ENCODE assay signal across 8 cellular contexts in the genomic region with DNA sequence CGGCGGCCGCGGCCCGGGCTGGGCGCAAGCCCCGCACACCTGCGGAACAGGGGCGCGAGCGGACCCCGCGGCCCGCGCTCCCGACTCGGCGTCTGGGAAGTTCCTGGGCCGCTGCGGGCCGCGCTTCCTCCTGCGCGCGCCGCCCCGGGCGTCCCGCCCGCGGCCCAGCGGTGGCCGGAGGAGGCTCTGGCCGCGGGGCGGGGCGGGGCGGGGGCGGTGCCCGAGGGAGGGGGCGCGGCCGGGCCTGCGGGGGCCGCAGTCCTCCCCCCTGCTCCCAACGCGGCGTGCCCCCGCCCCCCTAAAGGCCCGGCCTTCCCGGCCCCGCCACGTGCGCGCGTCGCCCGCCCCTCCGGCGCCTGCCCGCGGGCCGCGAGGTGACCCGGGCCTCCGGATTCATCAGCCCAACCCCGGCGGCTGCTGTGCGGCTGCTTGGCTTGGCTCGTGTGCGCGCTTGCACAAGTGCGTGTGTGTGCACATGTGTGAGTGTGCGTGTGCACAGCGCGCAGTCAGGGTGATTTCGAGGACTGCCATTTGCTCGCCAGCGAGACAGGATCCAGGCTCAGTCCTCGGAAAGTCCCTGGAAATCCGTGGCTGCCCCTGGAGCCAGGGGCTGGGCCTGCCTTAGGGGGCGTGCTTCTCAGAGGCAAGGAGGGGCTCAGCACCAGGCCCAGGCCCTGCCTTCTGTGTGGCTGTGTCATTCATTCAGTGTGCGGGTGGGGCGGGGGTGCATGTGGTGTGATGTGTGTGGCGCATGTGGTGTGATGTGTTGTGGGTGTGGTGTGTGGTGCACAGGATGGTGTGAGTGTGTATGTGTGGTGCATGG. TPM values are rescaled to one million over a fixed set of nuclear protein-coding genes. Genes with fewer than 3 reads are reported as not detected.
DNase-seq lines count a peak whose midpoint lies in the region; ATAC-seq and TF ChIP-seq lines count a peak whose summit lies in the region.

A gene (minus strand): TSS at position 188 of the 823 bp plus-strand sequence. CDS start 370 bp downstream, outside the sequence.

- DNase-seq in Daoy (ENCODE audit: low read depth), result peak; percentile 90
- peak; percentile 67 for DNase-seq in NCI-H226
- peak in 1 of 2 donors; percentile 36 for DNase-seq in activated naive CD4-positive, alpha-beta T cell treated with anti-CD3 and anti-CD28 coated beads, Interleukin-2, amount 50 U/mL, for 72 hours (ENCODE audit: low spot score in 2 of 2)
- peak in 30 of 42 donors; percentile 16 to 58 (median 40) for DNase-seq in head of caudate nucleus
- no peak for DNase-seq in omental fat pad (ENCODE audit: low spot score)
- no peak for DNase-seq in central memory CD4-positive, alpha-beta T cell

- no peak for TF ChIP-seq CTCF in omental fat pad (IDR thresholded peaks at IDR 0.05)

- intact Hi-C loops in head of caudate nucleus (cut with DNase I), result loop anchor here (10.0 kb wide), 1 partner anchor 51 kb away; no protein-coding TSS in a partner anchor

- peak; percentile 37 for ATAC-seq in GM19468 (IDR thresholded peaks at IDR 0.05; ENCODE audit: extremely low read depth, unreplicated experiment)
- ATAC-seq in activated naive CD4-positive, alpha-beta T cell treated with anti-CD3 and anti-CD28 coated beads, Interleukin-2, amount 50 U/mL, for 72 hours, result peak; percentile 61 to 72
- peak; percentile 81 for ATAC-seq in omental fat pad (ENCODE audit: low FRiP score)
- ATAC-seq in GM21360 (IDR thresholded peaks at IDR 0.05; ENCODE audit: unreplicated experiment), result no peak

- H3K27ac Mint-ChIP-seq in activated naive CD4-positive, alpha-beta T cell treated with anti-CD3 and anti-CD28 coated beads, Interleukin-2, amount 50 U/mL, for 72 hours, result no peak within 1 kb of the TSS

- H3K36me3 Mint-ChIP-seq in activated naive CD4-positive, alpha-beta T cell treated with anti-CD3 and anti-CD28 coated beads, Interleukin-2, amount 50 U/mL, for 72 hours, result peaks cover 0 to 4% of the 10 kb centered on the region in 2 donors

- no peaks in the 10 kb centered on the region for H3K9me3 Mint-ChIP-seq in activated naive CD4-positive, alpha-beta T cell treated with anti-CD3 and anti-CD28 coated beads, Interleukin-2, amount 50 U/mL, for 72 hours

RNA-seq across cellular contexts. Expression of the gene that starts here (rescaled TPM):
- 25.3 and 35.4 TPM in 2 replicates for total RNA-seq in Daoy (2014; rRNA removed; shearing (Covaris generic))
- total RNA-seq in activated naive CD4-positive, alpha-beta T cell treated with anti-CD3 and anti-CD28 coated beads, Interleukin-2, amount 50 U/mL, for 72 hours, result 10 to 100 TPM; 15.8 to 24.7 TPM
- total RNA-seq in omental fat pad, result 100 to 1,000 TPM in 2 of 4 donors, 10 to 100 TPM in 2; 57.7 to 264 (median 96.4) TPM

Comparison
In these comparisons a context has a peak if more than half of its experiments do, and no peak if none do; other contexts are left out.
1. DNase-seq: peak in Daoy (single experiment), NCI-H226 (single experiment) and head of caudate nucleus (30 of 42); none in omental fat pad (single experiment) and central memory CD4-positive, alpha-beta T cell (single experiment).